In the genomic region with DNA sequence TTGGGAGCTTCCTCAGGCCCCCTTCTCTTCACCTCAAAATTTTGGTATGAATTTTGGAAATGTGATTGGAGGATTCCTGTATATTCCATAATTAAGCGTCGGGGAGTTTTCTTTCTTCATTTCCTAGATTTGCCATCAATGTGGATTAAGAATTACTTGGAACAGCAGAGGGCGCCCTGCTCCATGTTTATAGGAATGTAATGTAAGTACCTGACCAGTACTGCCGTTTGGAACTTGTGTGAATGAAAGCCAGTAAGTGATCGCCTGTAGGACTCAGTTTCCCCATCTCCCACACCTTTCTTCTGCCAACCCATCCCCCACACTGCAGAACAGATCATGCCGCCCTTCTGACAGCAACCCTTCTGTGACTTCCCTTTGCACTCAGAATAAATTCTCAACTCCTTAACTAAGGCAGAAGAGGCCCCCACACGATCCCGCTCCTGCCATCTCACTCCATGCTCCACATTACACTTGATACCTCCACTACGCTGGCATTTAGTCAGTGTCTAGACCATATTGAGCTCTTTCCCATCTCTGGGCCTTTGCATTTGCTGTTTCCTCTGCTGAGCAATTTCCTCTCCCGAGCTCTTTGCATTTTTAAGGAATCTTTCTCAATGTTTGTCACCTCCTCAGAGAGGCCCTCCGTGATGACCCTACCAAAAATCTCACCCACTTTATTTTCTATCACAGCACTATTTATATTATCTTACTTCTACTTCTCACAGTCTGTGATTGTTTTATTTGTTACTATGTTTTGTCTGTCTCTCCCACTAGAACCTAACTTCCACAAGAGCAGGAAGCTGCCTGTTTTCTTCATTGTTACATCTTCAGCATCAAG, we compare ENCODE assay signal across 8 cellular contexts.
DNase-seq lines count a peak whose midpoint lies in the region; ATAC-seq and TF ChIP-seq lines count a peak whose summit lies in the region.

No MANE protein-coding gene starts in this region.

- DNase-seq in CD4-positive, alpha-beta T cell: peak; percentile 31 to 63 (median 58)
- peak; percentile 7 for DNase-seq in H7
- DNase-seq in NCI-H510A treated with DMSO at 0.1 percent for 48 hours (lab: John Stamatoyannopoulos, UW): peak; percentile 74
- DNase-seq in activated CD4-positive, alpha-beta T cell treated with anti-CD3 and anti-CD28 coated beads, Interleukin-2, amount 50 U/mL, for 24 hours (ENCODE audit: low read depth in 1 of 2, low spot score in 1 of 2): peak; percentile 35 to 62
- DNase-seq in ecto neural progenitor cell (ENCODE audit: low spot score): peak; percentile 72
- DNase-seq in lung microvascular endothelial cell (ENCODE audit: low read depth in 2 of 2): peak; percentile 89 to 92
- DNase-seq in stimulated activated CD8-positive, alpha-beta memory T cell treated with anti-CD3 and anti-CD28 coated beads, Interleukin-12 subunit alpha, Interleukin-12 subunit beta, amount 100 ng/mL, for 24 hours (ENCODE audit: extremely low read depth): peak; percentile 23

- peaks cover 12% of the 10 kb centered on the region for H3K27me3 Mint-ChIP-seq in CD4-positive, alpha-beta T cell

- H3K4me3 Mint-ChIP-seq in CD4-positive, alpha-beta T cell: no peak overlapping the region

- CTCF ChIA-PET in CD4-positive, alpha-beta T cell (lab: Charles Lee): interaction anchor here (0.8 to 3.6 kb wide), 6 partner anchors 27 to 381 kb away, joined by 3 to 11 read pairs (median 4); no protein-coding TSS in a partner anchor

- intact Hi-C loops in CD4-positive, alpha-beta T cell (cut with DNase I, micrococcal nuclease): loop anchor here (1.0 to 10.0 kb wide), 10 partner anchors 93 to 879 kb away; a partner anchor contains a TSS

- H3K27ac ChIP-seq in CD4-positive, alpha-beta T cell (ENCODE audit: low read depth, low read length): no peak overlapping the region

- peak; percentile 82 for TF ChIP-seq CTCF in CD4-positive, alpha-beta T cell (IDR thresholded peaks at IDR 0.05)

- peak; percentile 38 for ATAC-seq in CD4-positive, alpha-beta T cell (ENCODE audit: poor library complexity)
- no peak for ATAC-seq in HG03175 (IDR thresholded peaks at IDR 0.05; ENCODE audit: unreplicated experiment)

- H3K4me1 Mint-ChIP-seq in CD4-positive, alpha-beta T cell (ENCODE audit: low read depth): peaks cover 5% of the 10 kb centered on the region

- no peak overlapping the region for H3K4me3 ChIP-seq in H7 (ENCODE audit: insufficient read depth, low read depth, low read length)

- POLR2A ChIA-PET in CD4-positive, alpha-beta T cell (lab: Charles Lee): no interaction called here

- H3K9me3 Mint-ChIP-seq in CD4-positive, alpha-beta T cell: no peaks in the 10 kb centered on the region

- H3K36me3 ChIP-seq in H7 (replicated peaks; ENCODE audit: control insufficient read depth, insufficient read depth, low read length): no peaks in the 10 kb centered on the region

- H3K27me3 ChIP-seq in CD4-positive, alpha-beta T cell (ENCODE audit: control insufficient read depth, insufficient read depth, low read length): no peaks in the 10 kb centered on the region
- H3K27me3 ChIP-seq in H7 (ENCODE audit: control insufficient read depth, insufficient read depth, low read length): no peaks in the 10 kb centered on the region

- H3K9me3 ChIP-seq in CD4-positive, alpha-beta T cell (ENCODE audit: control insufficient read depth, low read length): no peaks in the 10 kb centered on the region

- H3K36me3 Mint-ChIP-seq in CD4-positive, alpha-beta T cell (ENCODE audit: low read depth): no peaks in the 10 kb centered on the region

- H3K27ac Mint-ChIP-seq in CD4-positive, alpha-beta T cell: no peak overlapping the region

Comparison
In these comparisons a context has a peak if more than half of its experiments do, and no peak if none do; other contexts are left out.
1. DNase-seq: peak in every context shown above with its lines; median percentile 90 in lung microvascular endothelial cell; 74 in NCI-H510A treated with DMSO at 0.1 percent for 48 hours; 72 in ecto neural progenitor cell; 58 in CD4-positive, alpha-beta T cell; 48 in activated CD4-positive, alpha-beta T cell treated with anti-CD3 and anti-CD28 coated beads, Interleukin-2, amount 50 U/mL, for 24 hours; 23 in stimulated activated CD8-positive, alpha-beta memory T cell treated with anti-CD3 and anti-CD28 coated beads, Interleukin-12 subunit alpha, Interleukin-12 subunit beta, amount 100 ng/mL, for 24 hours; 7 in H7.